Comparison of ENCODE assay signal across 8 cellular contexts in the genomic region with DNA sequence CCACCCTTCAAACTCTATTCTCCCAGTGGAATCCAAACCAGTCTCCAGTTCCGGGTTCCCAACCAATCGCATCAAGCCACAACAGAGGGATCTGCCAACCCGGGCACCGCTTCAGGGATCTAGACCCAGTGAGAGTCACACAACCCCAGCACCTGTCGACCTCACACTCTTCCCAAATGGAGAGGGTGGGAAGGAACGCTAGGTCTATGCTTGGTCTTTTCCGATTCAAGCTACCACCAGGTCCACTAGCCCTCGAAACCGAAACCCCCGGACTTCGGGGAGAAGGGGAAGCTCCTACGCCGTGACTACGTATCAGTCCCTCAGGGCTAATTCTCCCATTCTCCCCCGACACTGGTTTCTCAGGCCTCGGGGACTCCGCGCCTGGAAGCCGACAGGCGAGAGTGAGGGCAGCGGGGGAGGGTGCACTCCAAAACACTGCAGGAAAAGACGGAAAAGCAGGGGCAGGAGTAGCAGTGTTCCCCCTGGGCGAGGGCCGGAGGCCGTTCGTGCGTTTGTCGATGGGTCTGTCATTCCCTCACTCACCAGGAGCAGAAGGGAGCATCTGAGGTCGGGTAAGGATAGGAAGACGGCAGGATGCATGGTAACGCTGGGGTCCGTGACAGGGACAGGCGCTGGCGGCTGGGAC. TPM values are rescaled to one million over a fixed set of nuclear protein-coding genes. Genes with fewer than 3 reads are reported as not detected.
DNase-seq lines count a peak whose midpoint lies in the region; ATAC-seq and TF ChIP-seq lines count a peak whose summit lies in the region.

No MANE protein-coding gene starts in this region.

- peak overlapping the region; percentile 96 for H3K27ac Mint-ChIP-seq in activated CD8-positive, alpha-beta T cell treated with anti-CD3 and anti-CD28 coated beads for 36 hours
- peak overlapping the region; percentile 96 for H3K27ac Mint-ChIP-seq in endothelial cell (ENCODE audit: unreplicated experiment)

- intact Hi-C loops in activated CD8-positive, alpha-beta T cell treated with anti-CD3 and anti-CD28 coated beads for 36 hours (cut with micrococcal nuclease): loop anchor here (10.0 kb wide), 1 partner anchor 116 kb away; no protein-coding TSS in a partner anchor
- intact Hi-C loops in stomach (cut with DNase I; ENCODE audit: low total_unique reads): no loop called here

- peak; percentile 2 for ATAC-seq in GM18508 (IDR thresholded peaks at IDR 0.05; ENCODE audit: insufficient read depth, unreplicated experiment)
- ATAC-seq in HG03159 (IDR thresholded peaks at IDR 0.05; ENCODE audit: unreplicated experiment): peak; percentile 9
- peak; percentile 0 for ATAC-seq in activated CD8-positive, alpha-beta T cell treated with anti-CD3 and anti-CD28 coated beads for 36 hours

- peak overlapping the region; percentile 98 for H3K4me3 Mint-ChIP-seq in activated CD8-positive, alpha-beta T cell treated with anti-CD3 and anti-CD28 coated beads for 36 hours
- peak overlapping the region; percentile 100 for H3K4me3 Mint-ChIP-seq in endothelial cell (ENCODE audit: unreplicated experiment)

- H3K36me3 Mint-ChIP-seq in activated CD8-positive, alpha-beta T cell treated with anti-CD3 and anti-CD28 coated beads for 36 hours (ENCODE audit: low read depth): peaks cover 9% of the 10 kb centered on the region
- H3K36me3 Mint-ChIP-seq in endothelial cell (ENCODE audit: low read depth, unreplicated experiment): peaks cover 7% of the 10 kb centered on the region

- no peaks in the 10 kb centered on the region for H3K9me3 Mint-ChIP-seq in activated CD8-positive, alpha-beta T cell treated with anti-CD3 and anti-CD28 coated beads for 36 hours
- no peaks in the 10 kb centered on the region for H3K9me3 Mint-ChIP-seq in endothelial cell (ENCODE audit: unreplicated experiment)

- DNase-seq in AG08396 (ENCODE audit: low spot score) (peak; percentile 69), NCI-H2227 treated with DMSO at 0.1 percent for 48 hours (lab: John Stamatoyannopoulos, UW) (peak; percentile 56), endothelial cell (ENCODE audit: low spot score) (peak; percentile 53), mesendoderm (peak; percentile 88), stomach (peak; percentile 83)
- DNase-seq in activated CD8-positive, alpha-beta T cell treated with anti-CD3 and anti-CD28 coated beads for 36 hours: peak; percentile 32

- H3K9me3 ChIP-seq in stomach: no peaks in the 10 kb centered on the region

- H3K79me1 ChIP-seq in mesendoderm (ENCODE audit: low read length): peaks cover 7% of the 10 kb centered on the region

- POLR2A ChIA-PET in activated CD8-positive, alpha-beta T cell treated with anti-CD3 and anti-CD28 coated beads for 36 hours (lab: Charles Lee): interaction anchor here (0.5 to 1.2 kb wide), 4 partner anchors 13 to 965 kb away, joined by 3 read pairs; no protein-coding TSS in a partner anchor

- no peak overlapping the region for H4K8ac ChIP-seq in mesendoderm (ENCODE audit: low read depth, low read length)

- peak overlapping the region; percentile 88 for H3K9ac ChIP-seq in mesendoderm (ENCODE audit: low read length)

- H3K4me1 ChIP-seq in mesendoderm (ENCODE audit: control insufficient read depth, low read depth, low read length) (peaks cover 4% of the 10 kb centered on the region), stomach (peaks cover 36 to 56% (median 47%) of the 10 kb centered on the region in 4 donors)

- H4K5ac ChIP-seq in mesendoderm (ENCODE audit: low read length): no peak overlapping the region

- H3K23ac ChIP-seq in mesendoderm (ENCODE audit: low read length): no peak overlapping the region

- H3K4me1 Mint-ChIP-seq in activated CD8-positive, alpha-beta T cell treated with anti-CD3 and anti-CD28 coated beads for 36 hours (ENCODE audit: low read depth): peaks cover 35% of the 10 kb centered on the region
- H3K4me1 Mint-ChIP-seq in endothelial cell (ENCODE audit: unreplicated experiment): peaks cover 14% of the 10 kb centered on the region

- H3K18ac ChIP-seq in mesendoderm (ENCODE audit: low read length): no peak overlapping the region

- H2AK5ac ChIP-seq in mesendoderm (ENCODE audit: low read length): no peak overlapping the region

- H2BK120ac ChIP-seq in mesendoderm (ENCODE audit: low read depth, low read length): no peak overlapping the region

- TF ChIP-seq CTCF in activated CD8-positive, alpha-beta T cell treated with anti-CD3 and anti-CD28 coated beads for 36 hours (IDR thresholded peaks at IDR 0.05): no peak
- TF ChIP-seq CTCF in endothelial cell (IDR thresholded peaks at IDR 0.05; ENCODE audit: unreplicated experiment) (no peak), stomach (IDR thresholded peaks at IDR 0.05) (no peak)

- no peak overlapping the region for H3K27ac ChIP-seq in mesendoderm (ENCODE audit: low read depth, low read length)
- H3K27ac ChIP-seq in stomach: peak overlapping the region; percentile 88 to 98 (median 96)

- H3K56ac ChIP-seq in mesendoderm (ENCODE audit: low read length): peak overlapping the region; percentile 92

- H2BK5ac ChIP-seq in mesendoderm (ENCODE audit: low read length): no peak overlapping the region

- peak overlapping the region; percentile 99 for H3K4me2 ChIP-seq in mesendoderm (ENCODE audit: low read length)

- H3K36me3 ChIP-seq in mesendoderm (ENCODE audit: control insufficient read depth, insufficient read depth, low read length) (no peaks in the 10 kb centered on the region), stomach (peaks cover 0 to 18% (median 9%) of the 10 kb centered on the region in 4 donors)

- TF ChIP-seq POLR2A in stomach (IDR thresholded peaks at IDR 0.05): no peak

- H2BK15ac ChIP-seq in mesendoderm (replicated peaks; ENCODE audit: low read depth): no peak overlapping the region

- no peaks in the 10 kb centered on the region for H3K27me3 Mint-ChIP-seq in activated CD8-positive, alpha-beta T cell treated with anti-CD3 and anti-CD28 coated beads for 36 hours
- peaks cover 9% of the 10 kb centered on the region for H3K27me3 Mint-ChIP-seq in endothelial cell (ENCODE audit: unreplicated experiment)

- H3K27me3 ChIP-seq in mesendoderm (ENCODE audit: insufficient read depth, low read length, poor library complexity) (no peaks in the 10 kb centered on the region), stomach (no peaks in the 10 kb centered on the region)

- peak overlapping the region; percentile 97 for H3K4me3 ChIP-seq in mesendoderm (ENCODE audit: low read length)
- peak overlapping the region; percentile 67 to 98 (median 96) for H3K4me3 ChIP-seq in stomach

- no peak for TF ChIP-seq EP300 in stomach (IDR thresholded peaks at IDR 0.05)

- CTCF ChIA-PET in activated CD8-positive, alpha-beta T cell treated with anti-CD3 and anti-CD28 coated beads for 36 hours (lab: Charles Lee): interaction anchor here (1.1 kb wide), 1 partner anchor 13 kb away, joined by 4 read pairs; no protein-coding TSS in a partner anchor

- no CpG with 5 or more reads among the region's 34 CpGs for WGBS in mesendoderm (ENCODE audit: extremely low coverage, insufficient coverage, low lambda C conversion rate)
- 0 to 1% (median 0%) methylated on average over 26 to 34 of the region's 34 CpGs for WGBS in stomach, 5 donors

- H3K79me2 ChIP-seq in mesendoderm (ENCODE audit: control insufficient read depth, insufficient read depth, low read length): peaks cover 6% of the 10 kb centered on the region

- H3K4ac ChIP-seq in mesendoderm (ENCODE audit: low read depth, low read length): no peak overlapping the region

RNA-seq across cellular contexts. Expression of gene ERP44, which starts 0.4 kb away (rescaled TPM):
- 10 to 100 TPM; 10.2 to 11.1 TPM for total RNA-seq in activated CD8-positive, alpha-beta T cell treated with anti-CD3 and anti-CD28 coated beads for 36 hours
- total RNA-seq in endothelial cell (ENCODE audit: unreplicated experiment): 14.5 TPM
- 16.0 TPM for polyA plus RNA-seq in mesendoderm (2013, experiment 1 of 2)
- 15.7 TPM for polyA plus RNA-seq in mesendoderm (2013, experiment 2 of 2)
- 10 to 100 TPM in 3 of 5 donors, 1 to 10 TPM in 2; 1.2 to 32.9 (median 10.7) TPM for total RNA-seq in stomach
- polyA plus RNA-seq in stomach: 10 to 100 TPM in 2 of 3 donors, 1 to 10 TPM in 1; 6.9 to 17.7 (median 13.3) TPM

RNA-seq across cellular contexts. Expression of gene INVS, which starts 0.7 kb away (rescaled TPM):
- 10 to 100 TPM; 18.0 to 20.4 TPM for total RNA-seq in activated CD8-positive, alpha-beta T cell treated with anti-CD3 and anti-CD28 coated beads for 36 hours
- total RNA-seq in endothelial cell (ENCODE audit: unreplicated experiment) (21.6 TPM), stomach (10 to 100 TPM; 12.2 to 54.5 (median 37.3) TPM)
- polyA plus RNA-seq in mesendoderm (2013, experiment 1 of 2): 2.6 TPM
- 2.6 TPM for polyA plus RNA-seq in mesendoderm (2013, experiment 2 of 2)
- 1 to 10 TPM; 3.1 to 4.7 (median 3.5) TPM for polyA plus RNA-seq in stomach

Comparison
In these comparisons a context has a peak if more than half of its experiments do, and no peak if none do; other contexts are left out.
1. DNase-seq: peak in every context shown above with its lines; median percentile 88 in mesendoderm; 83 in stomach; 69 in AG08396; 56 in NCI-H2227 treated with DMSO at 0.1 percent for 48 hours; 53 in endothelial cell; 32 in activated CD8-positive, alpha-beta T cell treated with anti-CD3 and anti-CD28 coated beads for 36 hours.